28 cellular contexts compared by ENCODE assay signal in the genomic region with DNA sequence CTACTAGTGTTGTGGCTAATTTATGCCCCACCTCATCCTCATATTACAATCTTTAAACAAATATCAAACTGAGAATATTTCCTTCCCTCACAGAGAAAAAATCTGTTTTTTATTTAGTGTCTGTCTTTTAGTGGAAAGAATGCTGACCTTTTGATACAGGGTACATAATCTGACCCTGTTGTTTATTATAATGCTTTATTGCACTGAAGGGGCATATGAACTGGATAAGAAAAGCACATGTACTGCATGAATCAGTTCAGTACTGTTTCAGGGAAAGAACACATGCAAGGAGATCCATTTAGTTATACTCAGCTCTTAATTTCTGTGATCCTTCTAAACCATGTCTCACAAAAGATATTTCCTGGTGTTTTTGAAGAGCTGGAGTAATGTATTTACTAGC.
"Had no signal": no experiment of that assay in that cellular context is flagged by ENCODE, and none has a peak within 500 bp of the region (broad histone marks: within the 10 kb centered on the region; RNA-seq: fewer than 3 reads in every experiment).

No MANE protein-coding gene starts in this region.

- H3K4me3 Mint-ChIP-seq: immature natural killer cell, memory B cell, natural killer cell, neural crest cell had no signal

- ATAC-seq: esophagus mucosa, heart right ventricle, left ventricle myocardium superior, natural killer cell, psoas muscle, right cardiac atrium had no signal

- H3K27me3 ChIP-seq: neutrophil, thyroid gland, vagina had no signal

- H3K9me3 ChIP-seq: heart right ventricle, neutrophil, psoas muscle, thyroid gland, vagina had no signal

- H3K4me1 Mint-ChIP-seq: neural crest cell had no signal

- H3K27ac ChIP-seq: dorsolateral prefrontal cortex, heart right ventricle, neutrophil, parathyroid adenoma, psoas muscle, skin epidermis, stomach, thyroid gland, vagina had no signal

- DNase-seq: dorsolateral prefrontal cortex; effector CD4-positive, alpha-beta T cell; foreskin melanocyte; glutamatergic neuron; heart right ventricle; hypothalamus; immature natural killer cell; islet precursor cell; kidney glomerular epithelial cell; left ventricle myocardium superior; natural killer cell; psoas muscle; right cardiac atrium; stimulated activated CD4-positive, alpha-beta T cell treated with anti-CD3 and anti-CD28 coated beads, Interleukin-15, amount 100 ng/mL, for 24 hours; stimulated activated CD4-positive, alpha-beta T cell treated with anti-CD3 and anti-CD28 coated beads, Interleukin-4, amount 100 ng/mL, for 1 hour; stimulated activated CD8-positive, alpha-beta memory T cell treated with anti-CD3 and anti-CD28 coated beads, Interleukin-4, amount 100 ng/mL, for 48 hours; stimulated activated naive CD4-positive, alpha-beta T cell treated with Interleukin-2 at 50 U/mL for 16 hours; stomach; thyroid gland; trophoblast cell had no signal

- H3K4me1 ChIP-seq: heart right ventricle, parathyroid adenoma, psoas muscle, stomach, thyroid gland, vagina had no signal

- H3K79me2 ChIP-seq: parathyroid adenoma had no signal

- H3K36me3 ChIP-seq: heart right ventricle, neutrophil, stomach, thyroid gland, vagina had no signal

- H3K9ac ChIP-seq: parathyroid adenoma had no signal

- H2AFZ ChIP-seq: parathyroid adenoma had no signal

- H3K9me3 Mint-ChIP-seq: immature natural killer cell, memory B cell, natural killer cell had no signal

- H3K27ac Mint-ChIP-seq: immature natural killer cell, memory B cell, natural killer cell had no signal

- H3K36me3 Mint-ChIP-seq: immature natural killer cell, natural killer cell had no signal

- H3K4me3 ChIP-seq: dorsolateral prefrontal cortex, heart right ventricle, lung, psoas muscle, skin epidermis, stomach, thyroid gland, vagina had no signal
